23 cellular contexts compared by ENCODE assay signal in the genomic region with DNA sequence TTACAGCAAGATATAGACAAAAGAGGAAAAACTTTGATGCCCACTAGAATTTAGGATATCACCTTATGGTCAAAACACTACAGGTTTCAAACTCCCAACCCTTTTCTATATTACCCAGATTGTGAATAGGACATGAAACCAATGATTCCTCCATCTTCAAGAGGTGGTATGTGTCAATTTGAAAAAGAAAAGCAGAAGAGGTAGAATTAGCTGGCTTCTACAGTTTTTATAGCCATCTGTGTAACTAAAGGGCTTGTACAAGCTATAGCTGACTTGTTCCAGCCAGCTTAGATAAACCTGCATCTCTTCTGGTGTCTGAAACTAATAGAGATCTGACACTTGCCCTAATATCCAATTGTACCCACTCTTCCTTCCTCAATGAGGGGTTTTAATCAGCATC. TPM values are rescaled to one million over a fixed set of nuclear protein-coding genes. Genes with fewer than 3 reads are reported as not detected.
DNase-seq lines count a peak whose midpoint lies in the region; ATAC-seq, FAIRE-seq and TF ChIP-seq lines count a peak whose summit lies in the region.
"Had no signal": no experiment of that assay in that cellular context is flagged by ENCODE, and none has a peak within 500 bp of the region (broad histone marks: within the 10 kb centered on the region; RNA-seq: fewer than 3 reads in every experiment).

No MANE protein-coding gene starts in this region.

- no peak overlapping the region for H3K27ac ChIP-seq in naive thymus-derived CD4-positive, alpha-beta T cell (ENCODE audit: low read depth, low read length)
- H3K27ac ChIP-seq in hepatocyte, result no peak overlapping the region

- POLR2A ChIA-PET in naive thymus-derived CD4-positive, alpha-beta T cell (lab: Charles Lee), result no interaction called here

- DNase-seq in D721Med (ENCODE audit: insufficient read length, low spot score), result no peak
- no peak for DNase-seq in GM12892 (ENCODE audit: insufficient read length)
- DNase-seq in naive thymus-derived CD4-positive, alpha-beta T cell, result no peak
- no peak for DNase-seq in hepatocyte (ENCODE audit: low spot score)
- no peak for DNase-seq in activated CD4-positive, alpha-beta T cell treated with anti-CD3 and anti-CD28 coated beads for 4 hours
- DNase-seq: ACHN; BE2C; C1 segment of cervical spinal cord; CD4-positive, CD25-positive, alpha-beta regulatory T cell; DMS79 treated with DMSO at 0.1 percent for 48 hours; GF-D8; Karpas-422; KBM-7 had no signal

- no peaks in the 10 kb centered on the region for H4K20me1 ChIP-seq in hepatocyte (ENCODE audit: insufficient read depth, poor library complexity, severe bottlenecking)

- intact Hi-C loops in naive thymus-derived CD4-positive, alpha-beta T cell (cut with micrococcal nuclease), result loop anchor here in 1 of 2 donors (5.0 kb wide), 1 partner anchor 35 kb away; a partner anchor contains a TSS

- no peak overlapping the region for H2AFZ ChIP-seq in hepatocyte

- H3K27me3 ChIP-seq in naive thymus-derived CD4-positive, alpha-beta T cell (ENCODE audit: control insufficient read depth in 2 of 2, insufficient read depth in 2 of 2, low read length in 2 of 2), result no peaks in the 10 kb centered on the region
- H3K27me3 ChIP-seq in hepatocyte, result no peaks in the 10 kb centered on the region
- H3K27me3 ChIP-seq: BE2C had no signal

- peaks cover 8 to 60% (median 45%) of the 10 kb centered on the region in 5 donors for H3K36me3 Mint-ChIP-seq in naive thymus-derived CD4-positive, alpha-beta T cell

- H3K36me3 ChIP-seq in naive thymus-derived CD4-positive, alpha-beta T cell (ENCODE audit: control insufficient read depth in 2 of 3, insufficient read depth in 3 of 3, low read length in 3 of 3), result peaks cover 0 to 9% (median 0%) of the 10 kb centered on the region in 3 experiments
- no peaks in the 10 kb centered on the region for H3K36me3 ChIP-seq in hepatocyte (replicated peaks; ENCODE audit: insufficient read depth, low read depth)
- H3K36me3 ChIP-seq: BE2C, HAP-1 had no signal

- H3K4me3 ChIP-seq in naive thymus-derived CD4-positive, alpha-beta T cell (ENCODE audit: low read length), result no peak overlapping the region
- no peak overlapping the region for H3K4me3 ChIP-seq in hepatocyte
- H3K4me3 ChIP-seq: GM12878, HAP-1 had no signal

- peak overlapping the region in 5 of 9 donors; percentile 0 to 72 (median 29) for H3K27ac Mint-ChIP-seq in naive thymus-derived CD4-positive, alpha-beta T cell
- H3K27ac Mint-ChIP-seq: IgD-negative memory B cell had no signal

- TF ChIP-seq CTCF in D721Med (IDR thresholded peaks at IDR 0.05; ENCODE audit: insufficient read depth, missing control alignments) (no peak), hepatocyte (IDR thresholded peaks at IDR 0.05; ENCODE audit: poor library complexity) (no peak)

- no peak for TF ChIP-seq POLR2A in GM12892 (IDR thresholded peaks at IDR 0.05; ENCODE audit: low read depth, low read length)

- no peak overlapping the region for H3K4me3 Mint-ChIP-seq in naive thymus-derived CD4-positive, alpha-beta T cell
- H3K4me3 Mint-ChIP-seq: CD4-positive, CD25-positive, alpha-beta regulatory T cell; IgD-negative memory B cell had no signal

- H3K9me3 ChIP-seq in naive thymus-derived CD4-positive, alpha-beta T cell (ENCODE audit: control insufficient read depth in 2 of 3, low read length in 3 of 3), result no peaks in the 10 kb centered on the region
- no peaks in the 10 kb centered on the region for H3K9me3 ChIP-seq in hepatocyte (ENCODE audit: low read depth)
- H3K9me3 ChIP-seq: BE2C, HAP-1 had no signal

- CTCF ChIA-PET in naive thymus-derived CD4-positive, alpha-beta T cell (lab: Charles Lee), result no interaction called here

- ATAC-seq in HG02884 (IDR thresholded peaks at IDR 0.05; ENCODE audit: unreplicated experiment) (peak; percentile 51), GM18511 (IDR thresholded peaks at IDR 0.05; ENCODE audit: unreplicated experiment) (no peak), HG03108 (IDR thresholded peaks at IDR 0.05; ENCODE audit: unreplicated experiment) (no peak)
- no peak for ATAC-seq in naive thymus-derived CD4-positive, alpha-beta T cell
- ATAC-seq: GM12878, HepG2 had no signal

- H3K9me3 Mint-ChIP-seq in naive thymus-derived CD4-positive, alpha-beta T cell, result peaks cover 3 to 17% (median 8%) of the 10 kb centered on the region in 11 donors

- no peak overlapping the region for H3K4me2 ChIP-seq in hepatocyte

- peak; percentile 21 for FAIRE-seq in D721Med (lab: Jason Lieb, UNC)
- peak; percentile 27 for FAIRE-seq in GM12892 (lab: Jason Lieb, UNC)
- FAIRE-seq: A204.1, GM12878, GM18507, H1, HepG2 had no signal

- no peaks in the 10 kb centered on the region for H3K4me1 ChIP-seq in naive thymus-derived CD4-positive, alpha-beta T cell (ENCODE audit: control insufficient read depth in 2 of 2, insufficient read depth in 2 of 2, low read length in 2 of 2)
- no peaks in the 10 kb centered on the region for H3K4me1 ChIP-seq in hepatocyte (ENCODE audit: insufficient read depth)
- H3K4me1 ChIP-seq: BE2C had no signal

- no peaks in the 10 kb centered on the region for H3K79me2 ChIP-seq in hepatocyte

- no peaks in the 10 kb centered on the region for H3K9me2 ChIP-seq in hepatocyte (replicated peaks; ENCODE audit: insufficient read depth)

- no peaks in the 10 kb centered on the region for H3K27me3 Mint-ChIP-seq in naive thymus-derived CD4-positive, alpha-beta T cell
- H3K27me3 Mint-ChIP-seq: CD4-positive, CD25-positive, alpha-beta regulatory T cell; IgD-negative memory B cell had no signal

- peaks cover 0 to 21% (median 6%) of the 10 kb centered on the region in 7 donors for H3K4me1 Mint-ChIP-seq in naive thymus-derived CD4-positive, alpha-beta T cell

RNA-seq across cellular contexts. Expression of a gene that starts 24.9 kb away (rescaled TPM):
- polyA plus RNA-seq in GM12892 (2012; ENCODE audit: missing spikeins), result 0.83 TPM
- total RNA-seq in naive thymus-derived CD4-positive, alpha-beta T cell, result 1 to 10 TPM in 4 of 5 experiments, under 1 TPM in 1; 0.44 to 4.9 (median 2.6) TPM
- not detected for polyA plus RNA-seq in naive thymus-derived CD4-positive, alpha-beta T cell
- total RNA-seq in hepatocyte, result 48.3 and 64.6 TPM in 2 replicates
- polyA plus RNA-seq in hepatocyte, result 47.7 and 63.6 TPM in 2 replicates
- total RNA-seq: H1 had no signal

RNA-seq across cellular contexts. Expression of a gene that starts 35.4 kb away (rescaled TPM):
- polyA plus RNA-seq in GM12892 (2012; ENCODE audit: missing spikeins), result 23.8 TPM
- 10 to 100 TPM; 15.4 to 30.3 (median 23.0) TPM for total RNA-seq in naive thymus-derived CD4-positive, alpha-beta T cell
- 10 to 100 TPM; 30.2 to 40.6 TPM for polyA plus RNA-seq in naive thymus-derived CD4-positive, alpha-beta T cell
- 12.7 and 21.4 TPM in 2 replicates for total RNA-seq in hepatocyte
- 16.8 and 23.7 TPM in 2 replicates for polyA plus RNA-seq in hepatocyte

RNA-seq across cellular contexts. Expression of a gene that starts 35.6 kb away (rescaled TPM):
- 11.4 TPM for polyA plus RNA-seq in GM12892 (2012; ENCODE audit: missing spikeins)
- 10 to 100 TPM in 4 of 5 experiments, 1 to 10 TPM in 1; 8.4 to 27.3 (median 25.3) TPM for total RNA-seq in naive thymus-derived CD4-positive, alpha-beta T cell
- polyA plus RNA-seq in naive thymus-derived CD4-positive, alpha-beta T cell, result 10 to 100 TPM in 1 of 2 donors, 1 to 10 TPM in 1; 8.7 to 13.8 TPM
- total RNA-seq in hepatocyte, result 9.2 and 11.6 TPM in 2 replicates
- 5.3 and 7.5 TPM in 2 replicates for polyA plus RNA-seq in hepatocyte
